ENCODE assay signal across 8 cellular contexts in the genomic region with DNA sequence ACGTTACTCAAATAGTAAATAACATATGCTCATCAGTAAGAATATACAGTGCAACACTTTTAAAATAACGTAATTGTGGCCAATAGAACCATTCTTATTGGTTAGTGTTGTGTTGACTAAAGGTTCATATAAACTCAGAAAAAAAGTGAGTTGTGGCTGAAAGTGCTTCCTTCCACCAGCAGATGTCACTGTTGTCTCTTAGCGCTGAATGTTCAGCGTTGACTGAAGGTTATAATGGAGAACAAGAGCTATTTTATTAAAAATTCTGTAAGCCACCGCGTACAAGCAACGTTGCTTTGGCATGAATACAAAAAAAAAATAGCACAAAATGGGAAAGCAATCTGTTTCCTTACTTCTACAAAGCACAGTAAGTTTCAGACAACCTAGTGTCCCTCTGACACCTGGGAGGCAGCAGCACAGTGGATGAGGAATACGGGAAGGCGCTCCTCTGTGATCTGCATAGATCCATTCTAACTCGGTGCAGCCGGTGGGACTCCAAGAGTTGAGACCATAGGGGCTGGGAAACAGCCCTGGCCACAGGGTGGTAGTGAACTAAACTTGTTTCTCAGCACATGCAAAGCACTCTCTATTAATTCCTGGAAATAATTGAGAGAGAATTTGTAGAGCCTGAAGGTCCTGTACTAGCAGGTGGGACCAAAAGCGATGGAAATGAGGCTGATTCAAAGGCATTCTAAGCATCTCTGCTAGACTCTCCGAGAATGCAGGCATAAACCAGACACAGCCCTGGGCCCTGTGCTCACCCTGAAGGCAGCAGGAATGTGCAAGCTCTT. TPM values are rescaled to one million over a fixed set of nuclear protein-coding genes. Genes with fewer than 3 reads are reported as not detected.
DNase-seq lines count a peak whose midpoint lies in the region; ATAC-seq and TF ChIP-seq lines count a peak whose summit lies in the region.

No MANE protein-coding gene starts in this region.

- ATAC-seq in DND-41 (ENCODE audit: insufficient read depth, low read depth) (peak; percentile 78), GM19043 (IDR thresholded peaks at IDR 0.05; ENCODE audit: low read depth, unreplicated experiment) (peak; percentile 94), HG03280 (IDR thresholded peaks at IDR 0.05; ENCODE audit: unreplicated experiment) (peak; percentile 87)

- peaks cover 6% of the 10 kb centered on the region for H3K27me3 ChIP-seq in DND-41 (ENCODE audit: insufficient read depth, low read length, poor library complexity)
- no peaks in the 10 kb centered on the region for H3K27me3 ChIP-seq in ascending aorta

- no peaks in the 10 kb centered on the region for H3K9me3 ChIP-seq in DND-41 (ENCODE audit: insufficient read depth, low read length, severe bottlenecking)
- H3K9me3 ChIP-seq in ascending aorta = no peaks in the 10 kb centered on the region

- H3K4me1 ChIP-seq in DND-41 (ENCODE audit: insufficient read depth, low read length) (peaks cover 8% of the 10 kb centered on the region; the same call in 1 of the 2 replicates), ascending aorta (no peaks in the 10 kb centered on the region)

- H3K4me2 ChIP-seq in DND-41 (ENCODE audit: insufficient read depth, low read length) = no peak overlapping the region

- H4K20me1 ChIP-seq in DND-41 (ENCODE audit: insufficient read depth, low read length) = no peaks in the 10 kb centered on the region

- no peaks in the 10 kb centered on the region for H3K79me2 ChIP-seq in DND-41 (ENCODE audit: insufficient read depth, low read length)

- no peak overlapping the region for H3K9ac ChIP-seq in DND-41 (ENCODE audit: low read depth, low read length)

- H2AFZ ChIP-seq in DND-41 (ENCODE audit: low read depth, low read length) = no peak overlapping the region

- H3K36me3 ChIP-seq in DND-41 (ENCODE audit: insufficient read depth, low read length) = no peaks in the 10 kb centered on the region
- H3K36me3 ChIP-seq in ascending aorta = no peaks in the 10 kb centered on the region

- intact Hi-C loops in ascending aorta (cut with DNase I) = loop anchor here (1.0 to 5.0 kb wide), 3 partner anchors 10 to 339 kb away; no protein-coding TSS in a partner anchor

- H3K4me3 ChIP-seq in DND-41 (ENCODE audit: low read depth in 1 of 2, low read length in 2 of 2) = no peak overlapping the region
- H3K4me3 ChIP-seq in ascending aorta = no peak overlapping the region
- H3K4me3 ChIP-seq in skeletal muscle cell (ENCODE audit: low read depth, low read length) = peak overlapping the region; percentile 26

- DNase-seq in DND-41 = peak; percentile 52
- peak; percentile 63 for DNase-seq in NCI-H69 (lab: John Stamatoyannopoulos, UW)
- DNase-seq in ascending aorta (ENCODE audit: low spot score in 2 of 2) = peak in 1 of 2 donors; percentile 67
- peak; percentile 20 for DNase-seq in hepatic stellate cell (ENCODE audit: low spot score)
- DNase-seq in skeletal muscle cell (ENCODE audit: low read depth) = no peak
- no peak for DNase-seq in effector CD8-positive, alpha-beta T cell (lab: John Stamatoyannopoulos, UW)

- no peak overlapping the region for H3K27ac ChIP-seq in DND-41 (ENCODE audit: low read length)
- H3K27ac ChIP-seq in ascending aorta = no peak overlapping the region

- TF ChIP-seq CTCF in DND-41 (IDR thresholded peaks at IDR 0.05; ENCODE audit: borderline replicate concordance, extremely low read depth, low read length, poor library complexity, severe bottlenecking) (peak; percentile 87), ascending aorta (IDR thresholded peaks at IDR 0.05) (peak; percentile 54 to 89 (median 83))

RNA-seq across cellular contexts. Expression of gene OXGR1, which starts 23.9 kb away (rescaled TPM):
- not detected for total RNA-seq in ascending aorta

Comparison
In these comparisons a context has a peak if more than half of its experiments do, and no peak if none do; other contexts are left out.
1. DNase-seq: peak in DND-41 (single experiment), NCI-H69 (single experiment) and hepatic stellate cell (single experiment); none in skeletal muscle cell (single experiment) and effector CD8-positive, alpha-beta T cell (single experiment).
2. Peak in every context shown above with its lines, with median percentiles within 50 percentile points of each other: ATAC-seq.